In the genomic region with DNA sequence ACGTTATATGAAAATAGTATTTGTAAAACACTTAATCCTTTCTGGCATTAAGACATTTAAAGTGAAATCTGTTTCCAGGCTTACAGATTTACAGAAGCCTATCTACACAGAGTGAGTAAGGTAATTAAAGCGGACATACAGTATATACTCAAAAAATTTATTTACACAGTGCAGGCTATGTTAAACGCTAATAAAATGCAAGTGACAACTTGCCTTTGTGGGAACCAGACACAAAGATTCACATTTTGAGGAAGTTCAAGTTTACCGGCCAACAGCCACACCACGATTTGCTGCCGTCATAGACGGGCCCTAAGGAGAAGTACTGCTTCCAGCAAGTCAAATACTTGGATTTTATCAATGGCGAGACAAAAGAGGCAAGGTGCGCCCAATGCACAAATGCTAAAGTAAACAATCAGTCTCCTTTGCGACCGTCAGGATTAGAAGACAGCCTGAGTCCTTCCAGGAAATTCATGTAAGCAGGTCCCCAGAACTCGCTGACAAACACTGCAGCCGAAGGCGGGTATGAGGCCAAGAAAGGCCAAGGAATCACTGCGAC, we compare ENCODE assay signal across 8 cellular contexts. TPM values are rescaled to one million over a fixed set of nuclear protein-coding genes. Genes with fewer than 3 reads are reported as not detected.
DNase-seq lines count a peak whose midpoint lies in the region; ATAC-seq, FAIRE-seq and TF ChIP-seq lines count a peak whose summit lies in the region.

No MANE protein-coding gene starts in this region.

- peak overlapping the region; percentile 98 for H3K4me2 ChIP-seq in K562 (ENCODE audit: insufficient read depth, low read length)

- CTCF ChIA-PET in K562 (lab: Yijun Ruan, JAX; ENCODE audit: low intra/inter-chr PET ratio), result interaction anchor here (1.3 kb wide), 1 partner anchor 15 kb away, joined by 3 read pairs; no protein-coding TSS in a partner anchor

- no peak for TF ChIP-seq POLR2A in K562 (conservative IDR thresholded peaks at IDR 0.05)
- TF ChIP-seq POLR2A in tibial nerve (IDR thresholded peaks at IDR 0.05), result no peak

- peaks cover 31% of the 10 kb centered on the region for H4K20me1 ChIP-seq in K562 (replicated peaks; ENCODE audit: control insufficient read depth, insufficient read depth, low read length)

- H3K4me3 ChIP-seq in K562 (peak overlapping the region; percentile 76), left lung (peak overlapping the region; percentile 86 to 87), tibial nerve (peak overlapping the region; percentile 74 to 96 (median 90))

- no peak overlapping the region for H3K4me3 Mint-ChIP-seq in stimulated activated memory B cell treated with anti-CD40 and anti-IgM and Interleukin-4, amounts not matched to agents 10 μg/mL and 1 μg/mL and 100 μg/mL, for 72 hours

- peak in 1 of 3 experiments; percentile 55; a peak in 3 of 6 replicates for TF ChIP-seq CTCF in K562 (IDR thresholded peaks at IDR 0.05 in 2 of 3, conservative IDR thresholded peaks at IDR 0.05 in 1 of 3; ENCODE audit: insufficient read depth in 2 of 3, low read depth in 1 of 3, low read length in 3 of 3)
- no peak for TF ChIP-seq CTCF in left lung (IDR thresholded peaks at IDR 0.05)
- no peak for TF ChIP-seq CTCF in tibial nerve (IDR thresholded peaks at IDR 0.05)

- H3K27me3 Mint-ChIP-seq in stimulated activated memory B cell treated with anti-CD40 and anti-IgM and Interleukin-4, amounts not matched to agents 10 μg/mL and 1 μg/mL and 100 μg/mL, for 72 hours, result no peaks in the 10 kb centered on the region

- POLR2A ChIA-PET in K562 (lab: Yijun Ruan, JAX), result no interaction called here

- H3K9ac ChIP-seq in K562 (ENCODE audit: insufficient read depth in 1 of 2, low read depth in 2 of 2, low read length in 2 of 2), result peak overlapping the region; percentile 65 to 92

- no TSS peak for BruUV-seq in K562 (replicated peaks; lab: Mats Ljungman, UMichigan)

- no peaks in the 10 kb centered on the region for H3K9me3 Mint-ChIP-seq in stimulated activated memory B cell treated with anti-CD40 and anti-IgM and Interleukin-4, amounts not matched to agents 10 μg/mL and 1 μg/mL and 100 μg/mL, for 72 hours

- H3K27me3 ChIP-seq in K562 (ENCODE audit: control insufficient read depth in 2 of 2, insufficient read depth in 2 of 2, low read length in 2 of 2), result no peaks in the 10 kb centered on the region
- no peaks in the 10 kb centered on the region for H3K27me3 ChIP-seq in left lung
- H3K27me3 ChIP-seq in tibial nerve, result no peaks in the 10 kb centered on the region

- H3K9me3 ChIP-seq in K562 (replicated peaks; ENCODE audit: control insufficient read depth, insufficient read depth, low read depth, low read length) (no peaks in the 10 kb centered on the region), left lung (no peaks in the 10 kb centered on the region), tibial nerve (no peaks in the 10 kb centered on the region)

- DNase-seq in SIG-M5 treated with dmso at 0.1 percent for 504 hours (lab: John Stamatoyannopoulos, UW; ENCODE audit: unreplicated experiment), result peak; percentile 73
- DNase-seq in SIG-M5 (lab: John Stamatoyannopoulos, UW), result no peak
- DNase-seq in K562 (ENCODE audit: extremely low read depth in 1 of 4, low spot score in 3 of 4), result no peak
- peak; percentile 78 to 82 for DNase-seq in left lung
- peak in 1 of 2 donors; percentile 39 for DNase-seq in tibial nerve (ENCODE audit: low spot score in 2 of 2)
- no peak for DNase-seq in NCI-H128 (lab: John Stamatoyannopoulos, UW; ENCODE audit: unreplicated experiment)
- DNase-seq in EL, result no peak

- H3K36me3 ChIP-seq in K562 (ENCODE audit: control insufficient read depth, insufficient read depth, low read length), result peaks cover 25% of the 10 kb centered on the region; the same call in 2 of the 3 replicates
- no peaks in the 10 kb centered on the region for H3K36me3 ChIP-seq in left lung
- H3K36me3 ChIP-seq in tibial nerve, result no peaks in the 10 kb centered on the region

- H2AFZ ChIP-seq in K562 (ENCODE audit: low read depth, low read length), result peak overlapping the region; percentile 94

- peak; percentile 70 for FAIRE-seq in K562 (lab: Jason Lieb, UNC)

- H3K27ac ChIP-seq in K562 (ENCODE audit: extremely low read depth, low read depth, low read length) (peak overlapping the region; percentile 74), left lung (peak overlapping the region; percentile 93 to 94), tibial nerve (peak overlapping the region; percentile 94 to 98 (median 96))

- H3K9me1 ChIP-seq in K562 (ENCODE audit: control insufficient read depth, insufficient read depth, low read length), result no peaks in the 10 kb centered on the region

- peak; percentile 1 for ATAC-seq in K562
- ATAC-seq in left lung, result peak; percentile 25
- no peak for ATAC-seq in stimulated activated memory B cell treated with anti-CD40 and anti-IgM and Interleukin-4, amounts not matched to agents 10 μg/mL and 1 μg/mL and 100 μg/mL, for 72 hours

- under 1% methylated on average over 15 of the region's 15 CpGs for WGBS in K562 (ENCODE audit: insufficient coverage, low coverage, missing lambda C conversion rate)
- WGBS in tibial nerve, 2 donors, result 4 to 5% methylated on average over 15 of the region's 15 CpGs

- peaks cover 66% of the 10 kb centered on the region for H3K4me1 Mint-ChIP-seq in stimulated activated memory B cell treated with anti-CD40 and anti-IgM and Interleukin-4, amounts not matched to agents 10 μg/mL and 1 μg/mL and 100 μg/mL, for 72 hours

- peak in 1 of 2 experiments; percentile 36; a peak in 2 of 4 replicates for TF ChIP-seq RAD21 in K562 (CRISPR knock-in tag; conservative IDR thresholded peaks at IDR 0.05 in 1 of 2, IDR thresholded peaks at IDR 0.05 in 1 of 2)

- in situ Hi-C loops in K562 (cut with MboI), result loop anchor here (5.0 kb wide), 1 partner anchor 64 kb away; no protein-coding TSS in a partner anchor

- TF ChIP-seq EP300 in K562 (IDR thresholded peaks at IDR 0.05; ENCODE audit: low read length) (peak; percentile 3; the same call in 1 of the 2 replicates), tibial nerve (IDR thresholded peaks at IDR 0.05) (no peak)

- no peaks in the 10 kb centered on the region for H3K36me3 Mint-ChIP-seq in stimulated activated memory B cell treated with anti-CD40 and anti-IgM and Interleukin-4, amounts not matched to agents 10 μg/mL and 1 μg/mL and 100 μg/mL, for 72 hours

- H3K4me1 ChIP-seq in K562 (replicated peaks in 1 of 2; ENCODE audit: control insufficient read depth in 2 of 2, insufficient read depth in 2 of 2, low read length in 2 of 2) (peaks cover 6 to 19% of the 10 kb centered on the region in 2 experiments; a peak in 4 of 5 replicates), left lung (peaks cover 16 to 58% of the 10 kb centered on the region in 2 donors), tibial nerve (peaks cover 0 to 55% (median 29%) of the 10 kb centered on the region in 4 donors)

- H3K27ac Mint-ChIP-seq in stimulated activated memory B cell treated with anti-CD40 and anti-IgM and Interleukin-4, amounts not matched to agents 10 μg/mL and 1 μg/mL and 100 μg/mL, for 72 hours, result no peak overlapping the region

- intact Hi-C loops in K562 (cut with micrococcal nuclease) (loop anchor here (5.0 kb wide), 1 partner anchor 144 kb away; a partner anchor contains a TSS), left lung (cut with DNase I) (no loop called here)

- H3K79me2 ChIP-seq in K562 (ENCODE audit: control insufficient read depth, insufficient read depth, low read length), result peaks cover 90% of the 10 kb centered on the region

RNA-seq across cellular contexts. Expression of a gene that starts 0.8 kb away (rescaled TPM):
- total RNA-seq in K562 (2011; cell fraction: chromatin; rRNA removed; ENCODE audit: low replicate concordance), result 37.9 and 110 TPM in 2 replicates
- 25.9 and 27.2 TPM in 2 replicates for total RNA-seq in K562 (2011; cell fraction: nucleolus; rRNA removed)
- 43.5 and 65.2 TPM in 2 replicates for total RNA-seq in K562 (2011; cell fraction: nucleoplasm; rRNA removed)
- 30.4 and 32.7 TPM in 2 replicates for total RNA-seq in K562 (2014; rRNA removed)
- total RNA-seq in K562 (2014; rRNA removed; fragmentation: Illumina TruSeq; extraction: Trizol), result 74.6 and 84.8 TPM in 2 replicates
- 66.2 and 69.9 TPM in 2 replicates for total RNA-seq in K562 (2015; rRNA removed; fragmentation: Illumina TruSeq; extraction: Trizol)
- total RNA-seq in K562 (2021), result 84.4 and 87.3 TPM in 2 replicates
- polyA plus RNA-seq in K562 (2011; rRNA removed), result 40.2 and 53.3 TPM in 2 replicates
- polyA plus RNA-seq in K562 (2011; cell fraction: cytosol; rRNA removed), result 11.4 and 16.9 TPM in 2 replicates
- 12.0 and 21.6 TPM in 2 replicates for polyA plus RNA-seq in K562 (2011; cell fraction: nucleus; rRNA removed)
- polyA plus RNA-seq in K562 (2012), result 58.4 and 83.6 TPM in 2 replicates
- polyA plus RNA-seq in K562 (2014; fragmentation: Illumina TruSeq; extraction: Trizol), result 48.6 and 57.4 TPM in 2 replicates
- polyA plus RNA-seq in K562 (2014; fragmentation: Nextera tagmentation; extraction: Ambion mirVana), result 100 to 1,000 TPM in 1 of 2 experiments, 10 to 100 TPM in 1; 90.4 to 131 TPM
- polyA plus RNA-seq in K562 (2014; rRNA removed), result 35.0 and 42.5 TPM in 2 replicates
- polyA minus RNA-seq in K562 (2011; rRNA and poly(A)+ RNA removed), result 82.5 and 93.0 TPM in 2 replicates
- 42.1 and 43.0 TPM in 2 replicates for polyA minus RNA-seq in K562 (2011; cell fraction: cytosol; rRNA and poly(A)+ RNA removed)
- 39.7 and 71.0 TPM in 2 replicates for polyA minus RNA-seq in K562 (2011; cell fraction: nucleus; rRNA and poly(A)+ RNA removed)
- 100 to 1,000 TPM; 102 to 116 TPM for total RNA-seq in left lung
- 10 to 100 TPM; 26.1 to 54.4 (median 40.0) TPM for total RNA-seq in tibial nerve

RNA-seq across cellular contexts. Expression of a gene that starts 1.3 kb away (rescaled TPM):
- total RNA-seq in K562 (2011; cell fraction: chromatin; rRNA removed; ENCODE audit: low replicate concordance), result 49.0 and 106 TPM in 2 replicates
- total RNA-seq in K562 (2011; cell fraction: nucleolus; rRNA removed), result 32.9 and 41.1 TPM in 2 replicates
- total RNA-seq in K562 (2011; cell fraction: nucleoplasm; rRNA removed), result 60.8 and 87.6 TPM in 2 replicates
- total RNA-seq in K562 (2014; rRNA removed) (37.4 and 40.0 TPM in 2 replicates), K562 (2014; rRNA removed; fragmentation: Illumina TruSeq; extraction: Trizol) (49.0 and 54.6 TPM in 2 replicates), K562 (2015; rRNA removed; fragmentation: Illumina TruSeq; extraction: Trizol) (47.0 TPM in 2 replicates), K562 (2021) (36.1 and 39.6 TPM in 2 replicates), left lung (1 to 10 TPM; 7.4 to 7.7 TPM), tibial nerve (1 to 10 TPM in 2 of 4 donors, under 1 TPM in 2; 0.42 to 3.6 (median 1.2) TPM)
- polyA plus RNA-seq in K562 (2011; rRNA removed) (62.2 and 69.2 TPM in 2 replicates), K562 (2014; fragmentation: Illumina TruSeq; extraction: Trizol) (47.4 and 50.4 TPM in 2 replicates), K562 (2014; fragmentation: Nextera tagmentation; extraction: Ambion mirVana) (10 to 100 TPM; 18.7 to 28.5 TPM), K562 (2014; rRNA removed) (71.4 and 72.4 TPM in 2 replicates)
- 30.3 and 45.4 TPM in 2 replicates for polyA plus RNA-seq in K562 (2011; cell fraction: cytosol; rRNA removed)
- 36.3 and 39.7 TPM in 2 replicates for polyA plus RNA-seq in K562 (2011; cell fraction: nucleus; rRNA removed)
- 33.8 and 39.9 TPM in 2 replicates for polyA plus RNA-seq in K562 (2012)
- 21.1 and 25.1 TPM in 2 replicates for polyA minus RNA-seq in K562 (2011; rRNA and poly(A)+ RNA removed)
- polyA minus RNA-seq in K562 (2011; cell fraction: cytosol; rRNA and poly(A)+ RNA removed), result 13.4 and 17.7 TPM in 2 replicates
- polyA minus RNA-seq in K562 (2011; cell fraction: nucleus; rRNA and poly(A)+ RNA removed), result 24.2 and 35.8 TPM in 2 replicates

RNA-seq across cellular contexts. Expression of a gene that starts 60.0 kb away (rescaled TPM):
- 14.1 and 14.2 TPM in 2 replicates for total RNA-seq in K562 (2011; cell fraction: chromatin; rRNA removed; ENCODE audit: low replicate concordance)
- 6.8 and 7.9 TPM in 2 replicates for total RNA-seq in K562 (2011; cell fraction: nucleolus; rRNA removed)
- 12.1 and 14.7 TPM in 2 replicates for total RNA-seq in K562 (2011; cell fraction: nucleoplasm; rRNA removed)
- total RNA-seq in K562 (2014; rRNA removed) (8.8 and 9.8 TPM in 2 replicates), K562 (2014; rRNA removed; fragmentation: Illumina TruSeq; extraction: Trizol) (6.7 and 7.6 TPM in 2 replicates), K562 (2015; rRNA removed; fragmentation: Illumina TruSeq; extraction: Trizol) (6.6 and 6.7 TPM in 2 replicates), K562 (2021) (10.1 and 10.7 TPM in 2 replicates), left lung (1 to 10 TPM in 1 of 2 donors, under 1 TPM in 1; 0.03 to 1.2 TPM), tibial nerve (1 to 10 TPM in 1 of 4 donors, under 1 TPM in 3; 0.20 to 1.0 (median 0.26) TPM)
- polyA plus RNA-seq in K562 (2011; rRNA removed) (4.2 and 4.3 TPM in 2 replicates), K562 (2014; fragmentation: Illumina TruSeq; extraction: Trizol) (4.7 and 6.5 TPM in 2 replicates), K562 (2014; fragmentation: Nextera tagmentation; extraction: Ambion mirVana) (under 1 TPM; 0.69 to 0.82 TPM), K562 (2014; rRNA removed) (3.3 TPM in 2 replicates)
- polyA plus RNA-seq in K562 (2011; cell fraction: cytosol; rRNA removed), result 2.7 and 3.6 TPM in 2 replicates
- polyA plus RNA-seq in K562 (2011; cell fraction: nucleus; rRNA removed), result 4.4 and 5.0 TPM in 2 replicates
- 5.2 and 6.0 TPM in 2 replicates for polyA plus RNA-seq in K562 (2012)
- polyA minus RNA-seq in K562 (2011; rRNA and poly(A)+ RNA removed), result 5.5 and 7.1 TPM in 2 replicates
- polyA minus RNA-seq in K562 (2011; cell fraction: cytosol; rRNA and poly(A)+ RNA removed), result 5.5 and 9.8 TPM in 2 replicates
- polyA minus RNA-seq in K562 (2011; cell fraction: nucleus; rRNA and poly(A)+ RNA removed), result 4.2 and 5.4 TPM in 2 replicates

Comparison
In these comparisons a context has a peak if more than half of its experiments do, and no peak if none do; other contexts are left out.
1. DNase-seq: peak in SIG-M5 treated with dmso at 0.1 percent for 504 hours (single experiment) and left lung (2 of 2); none in SIG-M5 (single experiment), K562 (0 of 4), NCI-H128 (single experiment) and EL (single experiment).
2. Peak in every context shown above with its lines, with median percentiles within 50 percentile points of each other: H3K27ac ChIP-seq and H3K4me3 ChIP-seq.